Comparison of ENCODE assay signal across 8 cellular contexts in genomic region chr3:69084326-69084667, GRCh38. TPM values are rescaled to one million over a fixed set of nuclear protein-coding genes. Genes with fewer than 3 reads are reported as not detected.
DNase-seq lines count a peak whose midpoint lies in the region; ATAC-seq lines count a peak whose summit lies in the region.

No MANE protein-coding gene starts in this region.

- H3K9me3 Mint-ChIP-seq in memory B cell, result no peaks in the 10 kb centered on the region

- DNase-seq in NCI-H1092 treated with DMSO at 0.1 percent for 48 hours (lab: John Stamatoyannopoulos, UW) (peak; percentile 11), NCI-H1092 (lab: John Stamatoyannopoulos, UW) (no peak), MV-4-11 (lab: John Stamatoyannopoulos, UW) (peak; percentile 63), memory B cell (ENCODE audit: low spot score in 2 of 2) (no peak), occipital lobe (lab: John Stamatoyannopoulos, UW) (no peak)

- 6% methylated on average over 2 of the region's 2 CpGs for WGBS in urinary bladder

- no peaks in the 10 kb centered on the region for H3K4me1 ChIP-seq in urinary bladder (ENCODE audit: insufficient read depth)

- H3K4me1 Mint-ChIP-seq in memory B cell, result peaks cover 43% of the 10 kb centered on the region

- H3K4me3 Mint-ChIP-seq in memory B cell, result peak overlapping the region; percentile 98

- H3K27ac ChIP-seq in cingulate gyrus (ENCODE audit: low read depth, low read length) (peak overlapping the region; percentile 98), urinary bladder (ENCODE audit: low read depth) (peak overlapping the region; percentile 57)

- ATAC-seq in memory B cell (ENCODE audit: low read depth) (no peak), GM18861 (IDR thresholded peaks at IDR 0.05; ENCODE audit: unreplicated experiment) (no peak)

- H3K27ac Mint-ChIP-seq in memory B cell, result peak overlapping the region; percentile 99

- H3K27me3 Mint-ChIP-seq in memory B cell, result no peaks in the 10 kb centered on the region

- no peaks in the 10 kb centered on the region for H3K36me3 ChIP-seq in urinary bladder (ENCODE audit: insufficient read depth)

- peaks cover 5% of the 10 kb centered on the region for H3K36me3 Mint-ChIP-seq in memory B cell

- H3K4me3 ChIP-seq in urinary bladder (ENCODE audit: low read depth, low read length), result peak overlapping the region; percentile 96

RNA-seq across cellular contexts. Expression of gene ARL6IP5, which starts 0.4 kb away (rescaled TPM):
- total RNA-seq in urinary bladder, result 60.8 TPM
- 156 TPM for polyA plus RNA-seq in urinary bladder
- 63.5 TPM for total RNA-seq in occipital lobe

RNA-seq across cellular contexts. Expression of gene UBA3, which starts 4.1 kb away (rescaled TPM):
- total RNA-seq in urinary bladder (100 TPM), occipital lobe (103 TPM)
- polyA plus RNA-seq in urinary bladder, result 40.0 TPM

RNA-seq across cellular contexts. Expression of gene TMF1, which starts 32.2 kb away (rescaled TPM):
- 68.4 TPM for total RNA-seq in urinary bladder
- polyA plus RNA-seq in urinary bladder, result 18.7 TPM
- 41.6 TPM for total RNA-seq in occipital lobe

RNA-seq across cellular contexts. Expression of gene LMOD3, which starts 38.1 kb away (rescaled TPM):
- total RNA-seq in urinary bladder (3.0 TPM), occipital lobe (0.16 TPM)
- polyA plus RNA-seq in urinary bladder, result 0.65 TPM

Comparison
In these comparisons a context has a peak if more than half of its experiments do, and no peak if none do; other contexts are left out.
1. DNase-seq: peak in NCI-H1092 treated with DMSO at 0.1 percent for 48 hours (single experiment) and MV-4-11 (single experiment); none in NCI-H1092 (single experiment), memory B cell (0 of 2) and occipital lobe (single experiment).